In genomic region chr1:41662061-41662655, GRCh38 we compare ENCODE assay signal across 8 cellular contexts.
DNase-seq lines count a peak whose midpoint lies in the region; ATAC-seq, FAIRE-seq and TF ChIP-seq lines count a peak whose summit lies in the region.

No MANE protein-coding gene starts in this region.

- no TSS peak for BruUV-seq in PC-9 (replicated peaks; lab: Mats Ljungman, UMichigan)

- intact Hi-C loops in PC-9 (cut with micrococcal nuclease; ENCODE audit: unreplicated experiment) (loop anchor here (5.0 to 10.0 kb wide), 3 partner anchors 85 to 503 kb away; partner anchors contain the start of gene GUCA2A), pancreas (cut with DNase I) (no loop called here), thyroid gland (cut with DNase I) (no loop called here)

- H3K27me3 ChIP-seq in PC-9 (ENCODE audit: insufficient read depth, low read depth): no peaks in the 10 kb centered on the region
- no peaks in the 10 kb centered on the region for H3K27me3 ChIP-seq in pancreas
- no peaks in the 10 kb centered on the region for H3K27me3 ChIP-seq in thyroid gland

- no peaks in the 10 kb centered on the region for H4K20me1 ChIP-seq in PC-9 (ENCODE audit: insufficient read depth)

- TF ChIP-seq EP300 in A549 (IDR thresholded peaks at IDR 0.05): no peak

- H3K79me2 ChIP-seq in PC-9 (ENCODE audit: low read depth): peaks cover 6% of the 10 kb centered on the region; the same call in 1 of the 2 replicates

- H3K9me3 ChIP-seq in A549: no peaks in the 10 kb centered on the region
- no peaks in the 10 kb centered on the region for H3K9me3 ChIP-seq in PC-9 (ENCODE audit: insufficient read depth, low read depth)
- H3K9me3 ChIP-seq in pancreas: no peaks in the 10 kb centered on the region
- no peaks in the 10 kb centered on the region for H3K9me3 ChIP-seq in thyroid gland

- H3K4me2 ChIP-seq in A549: peak overlapping the region; percentile 97
- H3K4me2 ChIP-seq in PC-9: peak overlapping the region; percentile 100

- CTCF ChIA-PET in A549 (lab: Yijun Ruan, JAX): no interaction called here
- CTCF ChIA-PET in PC-9 (lab: Charles Lee): interaction anchor here (0.7 kb wide), 1 partner anchor 63 kb away, joined by 4 read pairs; no protein-coding TSS in a partner anchor

- H3K9me2 ChIP-seq in PC-9 (ENCODE audit: insufficient read depth): no peaks in the 10 kb centered on the region

- peak overlapping the region; percentile 57 for H3K4me3 ChIP-seq in A549
- H3K4me3 ChIP-seq in PC-9: peak overlapping the region; percentile 81; the same call in 1 of the 2 replicates
- peak overlapping the region; percentile 23 to 62 (median 36) for H3K4me3 ChIP-seq in pancreas
- H3K4me3 ChIP-seq in thyroid gland (replicated peaks in 1 of 3): peak overlapping the region; percentile 5 to 48 (median 47)

- DNase-seq in A549 (ENCODE audit: low read depth in 1 of 2, low spot score in 1 of 2) (peak in 1 of 2 experiments; percentile 31), PC-9 (peak in 1 of 2 experiments; percentile 63), activated gamma-delta T cell (lab: John Stamatoyannopoulos, UW) (peak; percentile 63), globus pallidus (ENCODE audit: low spot score) (peak; percentile 74), pancreas (peak; percentile 29 to 78 (median 46)), thyroid gland (peak; percentile 72 to 76)

- peaks cover 32% of the 10 kb centered on the region for H3F3A ChIP-seq in PC-9 (ENCODE audit: insufficient read depth, low read depth)

- peak overlapping the region; percentile 49 to 82; a peak in 4 of 6 replicates for H3K27ac ChIP-seq in A549
- no peak overlapping the region for H3K27ac ChIP-seq in PC-9
- H3K27ac ChIP-seq in pancreas: peak overlapping the region; percentile 26 to 90 (median 64)
- peak overlapping the region; percentile 82 to 86 (median 82) for H3K27ac ChIP-seq in thyroid gland

- ATAC-seq in A549: peak; percentile 51 to 69
- peak; percentile 56 for ATAC-seq in GM18520 (IDR thresholded peaks at IDR 0.05; ENCODE audit: unreplicated experiment)
- ATAC-seq in HG03045 (IDR thresholded peaks at IDR 0.05; ENCODE audit: unreplicated experiment): peak; percentile 65
- ATAC-seq in pancreas: peak; percentile 54 to 85 (median 62)

- H3K36me3 ChIP-seq in PC-9 (ENCODE audit: low read depth) (no peaks in the 10 kb centered on the region), pancreas (no peaks in the 10 kb centered on the region), thyroid gland (no peaks in the 10 kb centered on the region)

- peak overlapping the region; percentile 78; the same call in 1 of the 2 replicates for H2AFZ ChIP-seq in PC-9

- H3K4me1 ChIP-seq in A549 (peaks cover 22% of the 10 kb centered on the region), PC-9 (replicated peaks; ENCODE audit: insufficient read depth) (peaks cover 52% of the 10 kb centered on the region), pancreas (peaks cover 0 to 12% (median 0%) of the 10 kb centered on the region in 3 donors), thyroid gland (peaks cover 9 to 31% of the 10 kb centered on the region in 2 donors)

- TF ChIP-seq CTCF in A549 (IDR thresholded peaks at IDR 0.05) (no peak), PC-9 (conservative IDR thresholded peaks at IDR 0.05) (no peak), pancreas (IDR thresholded peaks at IDR 0.05) (no peak), thyroid gland (IDR thresholded peaks at IDR 0.05) (no peak)

- TF ChIP-seq RAD21 in A549 (conservative IDR thresholded peaks at IDR 0.05 in 1 of 2, IDR thresholded peaks at IDR 0.05 in 1 of 2): no peak

- POLR2A ChIA-PET in A549 (lab: Yijun Ruan, JAX) (no interaction called here), PC-9 (lab: Charles Lee; ENCODE audit: unreplicated experiment) (interaction anchor here (0.6 kb wide), 2 partner anchors 33 to 320 kb away, joined by 3 read pairs; no protein-coding TSS in a partner anchor)

- 0% methylated on average over 3 of the region's 91 CpGs for WGBS in A549 (ENCODE audit: missing lambda C conversion rate)
- 0 to 3% methylated on average over 22 to 91 of the region's 91 CpGs for WGBS in pancreas, 2 donors
- 6% methylated on average over 6 of the region's 91 CpGs; no CpG with 5 or more reads in 1 of the 2 donors for WGBS in thyroid gland, 2 donors

- no peak for FAIRE-seq in A549 (lab: Jason Lieb, UNC)
- no peak for FAIRE-seq in pancreas (lab: Jason Lieb, UNC)

- no peak for TF ChIP-seq POLR2A in A549 (IDR thresholded peaks at IDR 0.05; ENCODE audit: low read length)
- TF ChIP-seq POLR2A in thyroid gland (IDR thresholded peaks at IDR 0.05): peak in 1 of 2 donors; percentile 77

TF ChIP-seq in A549, 52 proteins besides CTCF, POLR2A, EP300 and RAD21:
- TF ChIP-seq CBX8 (IDR thresholded peaks at IDR 0.05) (no peak), NPAS2 (CRISPR knock-in tag; IDR thresholded peaks at IDR 0.05; ENCODE audit: borderline replicate concordance) (no peak), JUNB (IDR thresholded peaks at IDR 0.05) (no peak), ESRRA (IDR thresholded peaks at IDR 0.05; ENCODE audit: borderline replicate concordance, low read length) (no peak), KDM5A (IDR thresholded peaks at IDR 0.05) (no peak), CHD2 (IDR thresholded peaks at IDR 0.05; ENCODE audit: low read length, partially characterized antibody) (no peak), FOXS1 (CRISPR knock-in tag; IDR thresholded peaks at IDR 0.05) (no peak), HOXB5 (CRISPR knock-in tag; IDR thresholded peaks at IDR 0.05) (no peak), HOXB13 (CRISPR knock-in tag; IDR thresholded peaks at IDR 0.05; ENCODE audit: low read depth) (no peak), HEYL (CRISPR knock-in tag; IDR thresholded peaks at IDR 0.05) (no peak)
- TF ChIP-seq, protein P1, sequence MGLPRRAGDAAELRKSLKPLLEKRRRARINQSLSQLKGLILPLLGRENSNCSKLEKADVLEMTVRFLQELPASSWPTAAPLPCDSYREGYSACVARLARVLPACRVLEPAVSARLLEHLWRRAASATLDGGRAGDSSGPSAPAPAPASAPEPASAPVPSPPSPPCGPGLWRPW (IDR thresholded peaks at IDR 0.05): no peak
TF ChIP-seq in A549: peak in this region for 0.
